ENCODE assay signal across 21 cellular contexts in genomic region chr5:52839285-52839684, GRCh38. TPM values are rescaled to one million over a fixed set of nuclear protein-coding genes. Genes with fewer than 3 reads are reported as not detected.
DNase-seq lines count a peak whose midpoint lies in the region; ATAC-seq and TF ChIP-seq lines count a peak whose summit lies in the region.
"Had no signal": no experiment of that assay in that cellular context is flagged by ENCODE, and none has a peak within 500 bp of the region (broad histone marks: within the 10 kb centered on the region; RNA-seq: fewer than 3 reads in every experiment).

No MANE protein-coding gene starts in this region.

- WGBS in heart left ventricle, 4 donors = 76 to 98% (median 87%) methylated on average over 1 of the region's 1 CpG
- no CpG with 5 or more reads among the region's 1 CpG for WGBS in mesenchymal stem cell
- 52 to 94% (median 87%) methylated on average over 1 of the region's 1 CpG for WGBS in spleen, 5 donors

- intact Hi-C loops in heart left ventricle (cut with DNase I) = loop anchor here in 1 of 10 donors (5.0 kb wide), 1 partner anchor 37 kb away; no protein-coding TSS in a partner anchor
- intact Hi-C loops in spleen (cut with DNase I; ENCODE audit: low total_unique reads) = no loop called here

- H3K4me2 ChIP-seq in mesenchymal stem cell (ENCODE audit: low read length, poor library complexity, severe bottlenecking) = no peak overlapping the region
- H3K4me2 ChIP-seq: BLaER1 had no signal

- no peak overlapping the region for H4K91ac ChIP-seq in mesenchymal stem cell (ENCODE audit: low read length)

- H3K4me3 ChIP-seq in right atrium auricular region (no peak overlapping the region), heart left ventricle (no peak overlapping the region), mesenchymal stem cell (ENCODE audit: insufficient read depth in 1 of 2, low read depth in 1 of 2, low read length in 2 of 2) (no peak overlapping the region), spleen (no peak overlapping the region)
- H3K4me3 ChIP-seq: BLaER1 had no signal

- no peak overlapping the region for H2BK120ac ChIP-seq in mesenchymal stem cell (ENCODE audit: low read depth, low read length)

- H3K27ac ChIP-seq in right atrium auricular region = peak overlapping the region; percentile 44 to 62
- H3K27ac ChIP-seq in heart left ventricle = peak overlapping the region in 5 of 12 donors; percentile 11 to 93 (median 71)
- H3K27ac ChIP-seq in mesenchymal stem cell (ENCODE audit: low read length, poor library complexity, severe bottlenecking) = peak overlapping the region; percentile 56
- H3K27ac ChIP-seq in spleen = peak overlapping the region in 6 of 8 donors; percentile 58 to 75 (median 66)
- H3K27ac ChIP-seq: BLaER1, GM23248 had no signal

- H3K27me3 ChIP-seq in right atrium auricular region (no peaks in the 10 kb centered on the region), heart left ventricle (no peaks in the 10 kb centered on the region), mesenchymal stem cell (ENCODE audit: control insufficient read depth in 1 of 2, insufficient read depth in 1 of 2, low read length in 2 of 2) (no peaks in the 10 kb centered on the region), spleen (replicated peaks in 1 of 7) (no peaks in the 10 kb centered on the region)
- H3K27me3 ChIP-seq: BLaER1 had no signal

- H3K18ac ChIP-seq in mesenchymal stem cell (ENCODE audit: low read depth in 1 of 2, low read length in 2 of 2) = no peak overlapping the region

- no peak overlapping the region for H2AK5ac ChIP-seq in mesenchymal stem cell (ENCODE audit: low read length, severe bottlenecking)

- DNase-seq in right atrium auricular region (ENCODE audit: low spot score) (no peak), heart left ventricle (no peak), mesenchymal stem cell (no peak), spleen (no peak), NCI-H2171 treated with DMSO at 0.1 percent for 48 hours (lab: John Stamatoyannopoulos, UW) (no peak), DMS 273 treated with DMSO at 0.1 percent for 48 hours (lab: John Stamatoyannopoulos, UW) (no peak)
- DNase-seq: 8988T; CD8-positive, alpha-beta T cell; DMS79 treated with DMSO at 0.1 percent for 48 hours; KG1; NCI-H1436 treated with DMSO at 0.1 percent for 48 hours; NCI-H2081; NCI-H510A treated with DMSO at 0.1 percent for 48 hours; NCI-H82 had no signal

- ATAC-seq in heart left ventricle (no peak), HG02588 (IDR thresholded peaks at IDR 0.05; ENCODE audit: unreplicated experiment) (no peak), SK-N-SH treated with all-trans-retinoic acid at 6 μM for 48 hours (no peak)
- ATAC-seq: CD8-positive, alpha-beta T cell; HCT116; Panc1; Right ventricle myocardium inferior had no signal

- no peak overlapping the region for H2BK5ac ChIP-seq in mesenchymal stem cell (ENCODE audit: low read depth, low read length, poor library complexity, severe bottlenecking)

- H3K4ac ChIP-seq in mesenchymal stem cell (ENCODE audit: low read depth in 1 of 2, low read length in 2 of 2) = no peak overlapping the region

- H3K79me1 ChIP-seq in mesenchymal stem cell (replicated peaks; ENCODE audit: low read length, poor library complexity, severe bottlenecking) = peaks cover 3% of the 10 kb centered on the region

- no peak overlapping the region for H2BK15ac ChIP-seq in mesenchymal stem cell (ENCODE audit: low read depth, poor library complexity, severe bottlenecking)

- no peak overlapping the region for H4K8ac ChIP-seq in mesenchymal stem cell (ENCODE audit: low read length)

- H2BK12ac ChIP-seq in mesenchymal stem cell (ENCODE audit: low read length in 2 of 2) = no peak overlapping the region

- H3K36me3 ChIP-seq in right atrium auricular region = no peaks in the 10 kb centered on the region
- H3K36me3 ChIP-seq in heart left ventricle = no peaks in the 10 kb centered on the region
- H3K36me3 ChIP-seq in mesenchymal stem cell (ENCODE audit: control insufficient read depth in 1 of 2, insufficient read depth in 2 of 2, low read depth in 1 of 2, low read length in 2 of 2) = no peaks in the 10 kb centered on the region
- H3K36me3 ChIP-seq in spleen = no peaks in the 10 kb centered on the region
- H3K36me3 ChIP-seq: BLaER1 had no signal

- peaks cover 0 to 12% of the 10 kb centered on the region in 2 donors for H3K4me1 ChIP-seq in right atrium auricular region
- peaks cover 0 to 64% (median 14%) of the 10 kb centered on the region in 12 donors for H3K4me1 ChIP-seq in heart left ventricle
- H3K4me1 ChIP-seq in mesenchymal stem cell (ENCODE audit: control insufficient read depth, insufficient read depth, low read depth, low read length) = peaks cover 2% of the 10 kb centered on the region
- H3K4me1 ChIP-seq in spleen = peaks cover 0 to 54% (median 24%) of the 10 kb centered on the region in 6 donors
- H3K4me1 ChIP-seq: BLaER1 had no signal

- no peak overlapping the region for H3K23ac ChIP-seq in mesenchymal stem cell (ENCODE audit: low read length in 2 of 2)

- H3K9me3 ChIP-seq in right atrium auricular region = no peaks in the 10 kb centered on the region
- no peaks in the 10 kb centered on the region for H3K9me3 ChIP-seq in heart left ventricle
- H3K9me3 ChIP-seq in mesenchymal stem cell (ENCODE audit: control insufficient read depth, low read length) = no peaks in the 10 kb centered on the region
- no peaks in the 10 kb centered on the region for H3K9me3 ChIP-seq in spleen
- H3K9me3 ChIP-seq: BLaER1 had no signal

- no peak overlapping the region for H3K14ac ChIP-seq in mesenchymal stem cell (ENCODE audit: low read length in 2 of 2)

- TF ChIP-seq POLR2A in heart left ventricle (IDR thresholded peaks at IDR 0.05) (no peak), spleen (IDR thresholded peaks at IDR 0.05) (no peak)

- H2AFZ ChIP-seq in mesenchymal stem cell (ENCODE audit: low read depth, low read length) = no peak overlapping the region

- no peak for TF ChIP-seq CTCF in right atrium auricular region (IDR thresholded peaks at IDR 0.05)
- TF ChIP-seq CTCF in heart left ventricle (IDR thresholded peaks at IDR 0.05) = no peak
- no peak for TF ChIP-seq CTCF in spleen (IDR thresholded peaks at IDR 0.05 in 8 of 11, conservative IDR thresholded peaks at IDR 0.05 in 3 of 11)

- no peak overlapping the region for H3K9ac ChIP-seq in mesenchymal stem cell (ENCODE audit: low read length)
- H3K9ac ChIP-seq: BLaER1, GM23248 had no signal

TF ChIP-seq in SK-N-SH treated with all-trans-retinoic acid at 6 μM for 48 hours, 23 proteins besides CTCF, POLR2A, EP300 and RAD21 (continues in another document):
- TF ChIP-seq PATZ1 (CRISPR knock-in tag; IDR thresholded peaks at IDR 0.05; ENCODE audit: borderline replicate concordance) (no peak), CSRNP3 (CRISPR knock-in tag; IDR thresholded peaks at IDR 0.05) (no peak), POU6F1 (CRISPR knock-in tag; IDR thresholded peaks at IDR 0.05; ENCODE audit: borderline replicate concordance, low read depth) (no peak), ZNF8 (CRISPR knock-in tag; IDR thresholded peaks at IDR 0.05) (no peak)

RNA-seq across cellular contexts. Expression of gene ITGA1, which starts 51.6 kb away (rescaled TPM):
- total RNA-seq in right atrium auricular region (10 to 100 TPM; 13.2 to 26.8 TPM), heart left ventricle (10 to 100 TPM; 20.9 to 52.0 (median 24.6) TPM), spleen (100 to 1,000 TPM; 197 to 505 (median 301) TPM)
- polyA plus RNA-seq in heart left ventricle (1 to 10 TPM; 5.5 to 9.1 TPM), spleen (10 to 100 TPM in 1 of 3 donors, 1 to 10 TPM in 2; 8.3 to 17.0 (median 9.0) TPM)
- 202 TPM for polyA plus RNA-seq in mesenchymal stem cell (2013, experiment 1 of 2)
- 199 TPM for polyA plus RNA-seq in mesenchymal stem cell (2013, experiment 2 of 2)

RNA-seq across cellular contexts. Expression of gene PELO, which starts 51.6 kb away (rescaled TPM):
- total RNA-seq in right atrium auricular region (10 to 100 TPM in 1 of 2 donors, 1 to 10 TPM in 1; 8.5 to 11.8 TPM), heart left ventricle (10 to 100 TPM; 12.8 to 28.4 (median 20.1) TPM), spleen (100 to 1,000 TPM in 3 of 7 donors, 10 to 100 TPM in 4; 41.0 to 169 (median 92.9) TPM)
- polyA plus RNA-seq in heart left ventricle (10 to 100 TPM in 1 of 2 donors, 1 to 10 TPM in 1; 4.3 to 16.8 TPM), spleen (10 to 100 TPM; 10.4 to 24.2 (median 17.7) TPM)
- 37.4 TPM for polyA plus RNA-seq in mesenchymal stem cell (2013, experiment 1 of 2)
- polyA plus RNA-seq in mesenchymal stem cell (2013, experiment 2 of 2) = 35.7 TPM
